ENCODE assay signal across 24 cellular contexts in the genomic region with DNA sequence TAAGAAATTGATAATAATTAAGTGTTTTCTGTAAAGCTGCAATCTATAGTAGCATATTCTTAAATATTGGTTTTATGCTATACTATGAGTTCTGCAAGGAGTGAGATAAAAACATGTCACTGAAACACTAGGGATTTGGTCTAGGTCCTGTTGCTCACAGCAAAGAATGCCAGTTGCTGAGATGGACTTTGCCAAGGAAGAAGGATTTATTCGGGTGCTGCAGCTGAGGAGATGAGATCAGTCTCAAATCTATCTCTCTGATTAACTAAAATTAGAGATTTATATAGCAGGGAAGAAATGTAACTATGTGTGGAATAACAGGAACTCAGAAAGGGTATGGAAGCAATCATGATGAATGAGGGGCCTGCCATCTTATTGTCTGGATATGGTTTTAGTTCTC.
"Had no signal": no experiment of that assay in that cellular context is flagged by ENCODE, and none has a peak within 500 bp of the region (broad histone marks: within the 10 kb centered on the region; RNA-seq: fewer than 3 reads in every experiment).

No MANE protein-coding gene starts in this region.

- H3K4me1 ChIP-seq: esophagus muscularis mucosa, foreskin keratinocyte, gastroesophageal sphincter, heart left ventricle, left lung, lower lobe of right lung had no signal

- H3K27me3 ChIP-seq: dorsolateral prefrontal cortex, esophagus muscularis mucosa, foreskin keratinocyte, gastroesophageal sphincter, heart left ventricle, hepatocyte, left lung had no signal

- DNase-seq: dermis blood vessel endothelial cell; dorsolateral prefrontal cortex; effector CD4-positive, alpha-beta T cell; effector memory CD4-positive, alpha-beta T cell; foreskin keratinocyte; heart left ventricle; hypothalamus; immature natural killer cell; islet precursor cell; kidney; left cardiac atrium; left lung; left ventricle myocardium superior; lower lobe of right lung; mesenchymal stem cell; mucosa of descending colon; naive B cell had no signal

- H3K4me2 ChIP-seq: hepatocyte had no signal

- H3K9me3 ChIP-seq: esophagus muscularis mucosa, gastroesophageal sphincter, left lung had no signal

- H3K36me3 ChIP-seq: esophagus muscularis mucosa, gastroesophageal sphincter, heart left ventricle, left lung, lower lobe of right lung had no signal

- H2AFZ ChIP-seq: hepatocyte had no signal

- FAIRE-seq: colon, endothelial cell of umbilical vein, frontal cortex, kidney had no signal

- H3K27ac ChIP-seq: coronary artery, dorsolateral prefrontal cortex, esophagus muscularis mucosa, foreskin keratinocyte, gastroesophageal sphincter, heart left ventricle, hepatocyte, left lung, lower lobe of right lung had no signal

- H3K4me3 ChIP-seq: coronary artery, dorsolateral prefrontal cortex, esophagus muscularis mucosa, gastroesophageal sphincter, heart left ventricle, hepatocyte, left lung, lower lobe of right lung, mucosa of descending colon had no signal

- ATAC-seq: foreskin keratinocyte, gastroesophageal sphincter, heart left ventricle, left cardiac atrium, left lung, left ventricle myocardium superior, lower lobe of right lung, mucosa of descending colon had no signal

- H3K79me2 ChIP-seq: hepatocyte had no signal
